ENCODE assay signal across 8 cellular contexts in genomic region chr9:97501177-97501971, GRCh38. TPM values are rescaled to one million over a fixed set of nuclear protein-coding genes. Genes with fewer than 3 reads are reported as not detected.
DNase-seq lines count a peak whose midpoint lies in the region; ATAC-seq and TF ChIP-seq lines count a peak whose summit lies in the region.

Gene TMOD1, plus strand, starts transcription at chr9:97501666. Its CDS starts 22,523 bp downstream, at chr9:97524189.

- peak within 1 kb of the TSS; percentile 29 to 67 (median 50) for H3K4me3 ChIP-seq in fibroblast of lung (replicated peaks in 1 of 4; ENCODE audit: control extremely low read depth in 1 of 4, insufficient read depth in 1 of 4, low read depth in 3 of 4, low read length in 4 of 4)
- peak within 1 kb of the TSS; percentile 24 for H3K4me3 ChIP-seq in naive thymus-derived CD4-positive, alpha-beta T cell (ENCODE audit: low read length)
- peak within 1 kb of the TSS; percentile 81 for H3K4me3 ChIP-seq in thoracic aorta

- ATAC-seq in GM18519 (IDR thresholded peaks at IDR 0.05; ENCODE audit: low FRiP score, unreplicated experiment) (peak; percentile 39), HG03066 (IDR thresholded peaks at IDR 0.05; ENCODE audit: low read depth, unreplicated experiment) (peak; percentile 57), thoracic aorta (ENCODE audit: insufficient number of reproducible peaks, low FRiP score, low read depth) (peak; percentile 70)
- ATAC-seq in naive thymus-derived CD4-positive, alpha-beta T cell: peak; percentile 80

- peak within 1 kb of the TSS; percentile 73 to 85 (median 78) for H3K4me3 Mint-ChIP-seq in naive thymus-derived CD4-positive, alpha-beta T cell

- H3K27ac ChIP-seq in fibroblast of lung (ENCODE audit: insufficient read depth, low read length) (no peak within 1 kb of the TSS), thoracic aorta (peak within 1 kb of the TSS; percentile 73 to 80)
- H3K27ac ChIP-seq in naive thymus-derived CD4-positive, alpha-beta T cell (ENCODE audit: low read depth, low read length): no peak within 1 kb of the TSS

- no peaks in the 10 kb centered on the region for H4K20me1 ChIP-seq in fibroblast of lung (ENCODE audit: control insufficient read depth, extremely low read depth, insufficient read depth, low read length)

- H3K9me3 ChIP-seq in fibroblast of lung (ENCODE audit: control insufficient read depth, insufficient read depth, low read depth, low read length) (no peaks in the 10 kb centered on the region), thoracic aorta (no peaks in the 10 kb centered on the region)
- H3K9me3 ChIP-seq in naive thymus-derived CD4-positive, alpha-beta T cell (ENCODE audit: control insufficient read depth in 2 of 3, low read length in 3 of 3): no peaks in the 10 kb centered on the region

- H3K36me3 ChIP-seq in fibroblast of lung (ENCODE audit: control insufficient read depth, insufficient read depth, low read length): no peaks in the 10 kb centered on the region
- H3K36me3 ChIP-seq in naive thymus-derived CD4-positive, alpha-beta T cell (ENCODE audit: control insufficient read depth in 2 of 3, insufficient read depth in 3 of 3, low read length in 3 of 3): peaks cover 0 to 4% (median 0%) of the 10 kb centered on the region in 3 experiments
- peaks cover 2% of the 10 kb centered on the region for H3K36me3 ChIP-seq in thoracic aorta

- H3K4me2 ChIP-seq in fibroblast of lung (ENCODE audit: extremely low read depth, insufficient read depth, low read length): peak within 1 kb of the TSS; percentile 82

- H3K27me3 ChIP-seq in fibroblast of lung (ENCODE audit: control insufficient read depth, insufficient read depth, low read length) (peaks cover 30% of the 10 kb centered on the region), thoracic aorta (replicated peaks; ENCODE audit: insufficient read depth) (no peaks in the 10 kb centered on the region)
- H3K27me3 ChIP-seq in naive thymus-derived CD4-positive, alpha-beta T cell (ENCODE audit: control insufficient read depth in 2 of 2, insufficient read depth in 2 of 2, low read length in 2 of 2): peaks cover 4 to 5% of the 10 kb centered on the region in 2 donors

- peak; percentile 94 for DNase-seq in AG20443 (ENCODE audit: low spot score)
- peak; percentile 63 for DNase-seq in NCI-H510A (lab: John Stamatoyannopoulos, UW)
- peak; percentile 45 for DNase-seq in activated T-cell treated with anti-CD3 and anti-CD28 coated beads for 48 hours (ENCODE audit: low read depth)
- DNase-seq in fibroblast of lung (ENCODE audit: low read depth in 2 of 2): peak; percentile 20 to 39
- DNase-seq in naive thymus-derived CD4-positive, alpha-beta T cell: peak in 3 of 9 donors; percentile 7 to 67 (median 25)
- no peak for DNase-seq in thoracic aorta (ENCODE audit: low spot score)

- no peak within 1 kb of the TSS for H3K27ac Mint-ChIP-seq in naive thymus-derived CD4-positive, alpha-beta T cell

- CTCF ChIA-PET in naive thymus-derived CD4-positive, alpha-beta T cell (lab: Charles Lee): no interaction called here

- peaks cover 6 to 26% (median 16%) of the 10 kb centered on the region in 7 donors for H3K4me1 Mint-ChIP-seq in naive thymus-derived CD4-positive, alpha-beta T cell

- H3K36me3 Mint-ChIP-seq in naive thymus-derived CD4-positive, alpha-beta T cell: peaks cover 5 to 14% (median 9%) of the 10 kb centered on the region in 5 donors

- H3K9ac ChIP-seq in fibroblast of lung (ENCODE audit: insufficient read depth, low read length): no peak within 1 kb of the TSS

- peak within 1 kb of the TSS; percentile 26 for H2AFZ ChIP-seq in fibroblast of lung (ENCODE audit: low read length)

- TF ChIP-seq CTCF in fibroblast of lung (conservative IDR thresholded peaks at IDR 0.05 in 1 of 2, IDR thresholded peaks at IDR 0.05 in 1 of 2; ENCODE audit: low read depth in 1 of 2, low read length in 2 of 2) (peak in 1 of 2 donors; percentile 17), thoracic aorta (IDR thresholded peaks at IDR 0.05) (peak; percentile 18)

- no peaks in the 10 kb centered on the region for H3K4me1 ChIP-seq in fibroblast of lung (ENCODE audit: control insufficient read depth, extremely low read depth, insufficient read depth, low read length)
- peaks cover 0 to 9% of the 10 kb centered on the region in 2 donors for H3K4me1 ChIP-seq in naive thymus-derived CD4-positive, alpha-beta T cell (ENCODE audit: control insufficient read depth in 2 of 2, insufficient read depth in 2 of 2, low read length in 2 of 2)
- peaks cover 17 to 42% of the 10 kb centered on the region in 2 donors for H3K4me1 ChIP-seq in thoracic aorta (ENCODE audit: control insufficient read depth in 1 of 2, low read depth in 2 of 2)

- no peaks in the 10 kb centered on the region for H3K79me2 ChIP-seq in fibroblast of lung (ENCODE audit: control insufficient read depth, insufficient read depth, low read length)

- peaks cover 44 to 56% (median 47%) of the 10 kb centered on the region in 5 donors for H3K27me3 Mint-ChIP-seq in naive thymus-derived CD4-positive, alpha-beta T cell

- POLR2A ChIA-PET in naive thymus-derived CD4-positive, alpha-beta T cell (lab: Charles Lee): no interaction called here

- intact Hi-C loops in naive thymus-derived CD4-positive, alpha-beta T cell (cut with micrococcal nuclease): loop anchor here (2.0 to 5.0 kb wide), 2 partner anchors 89 to 91 kb away; partner anchors contain the start of gene TDRD7 (in 1 of the 2)

- peaks cover 0 to 11% (median 6%) of the 10 kb centered on the region in 11 donors for H3K9me3 Mint-ChIP-seq in naive thymus-derived CD4-positive, alpha-beta T cell

RNA-seq across cellular contexts. Expression of gene TMOD1, which starts in this region (rescaled TPM):
- total RNA-seq in fibroblast of lung: 2.6 and 4.0 TPM in 2 replicates
- polyA plus RNA-seq in fibroblast of lung: 0.98 and 3.6 TPM in 2 replicates
- polyA plus RNA-seq in fibroblast of lung (2012): 1.9 and 5.1 TPM in 2 replicates
- polyA minus RNA-seq in fibroblast of lung (ENCODE audit: low replicate concordance): 1.6 and 2.4 TPM in 2 replicates
- total RNA-seq in naive thymus-derived CD4-positive, alpha-beta T cell: 1 to 10 TPM in 4 of 5 experiments, under 1 TPM in 1; 0.68 to 1.4 (median 1.1) TPM
- polyA plus RNA-seq in naive thymus-derived CD4-positive, alpha-beta T cell: 1 to 10 TPM in 1 of 2 donors, under 1 TPM in 1; 0.76 to 1.7 TPM
- 10 to 100 TPM; 44.0 to 77.6 TPM for total RNA-seq in thoracic aorta

Comparison
In these comparisons a context has a peak if more than half of its experiments do, and no peak if none do; other contexts are left out.
1. H3K27ac ChIP-seq: peak in thoracic aorta (2 of 2); none in fibroblast of lung (single experiment) and naive thymus-derived CD4-positive, alpha-beta T cell (single experiment).
2. H3K4me3 ChIP-seq: peak in every context shown above with its lines; median percentile 81 in thoracic aorta; 50 in fibroblast of lung; 24 in naive thymus-derived CD4-positive, alpha-beta T cell.
3. Peak in every context shown above with its lines, with median percentiles within 50 percentile points of each other: ATAC-seq.